In the genomic region with DNA sequence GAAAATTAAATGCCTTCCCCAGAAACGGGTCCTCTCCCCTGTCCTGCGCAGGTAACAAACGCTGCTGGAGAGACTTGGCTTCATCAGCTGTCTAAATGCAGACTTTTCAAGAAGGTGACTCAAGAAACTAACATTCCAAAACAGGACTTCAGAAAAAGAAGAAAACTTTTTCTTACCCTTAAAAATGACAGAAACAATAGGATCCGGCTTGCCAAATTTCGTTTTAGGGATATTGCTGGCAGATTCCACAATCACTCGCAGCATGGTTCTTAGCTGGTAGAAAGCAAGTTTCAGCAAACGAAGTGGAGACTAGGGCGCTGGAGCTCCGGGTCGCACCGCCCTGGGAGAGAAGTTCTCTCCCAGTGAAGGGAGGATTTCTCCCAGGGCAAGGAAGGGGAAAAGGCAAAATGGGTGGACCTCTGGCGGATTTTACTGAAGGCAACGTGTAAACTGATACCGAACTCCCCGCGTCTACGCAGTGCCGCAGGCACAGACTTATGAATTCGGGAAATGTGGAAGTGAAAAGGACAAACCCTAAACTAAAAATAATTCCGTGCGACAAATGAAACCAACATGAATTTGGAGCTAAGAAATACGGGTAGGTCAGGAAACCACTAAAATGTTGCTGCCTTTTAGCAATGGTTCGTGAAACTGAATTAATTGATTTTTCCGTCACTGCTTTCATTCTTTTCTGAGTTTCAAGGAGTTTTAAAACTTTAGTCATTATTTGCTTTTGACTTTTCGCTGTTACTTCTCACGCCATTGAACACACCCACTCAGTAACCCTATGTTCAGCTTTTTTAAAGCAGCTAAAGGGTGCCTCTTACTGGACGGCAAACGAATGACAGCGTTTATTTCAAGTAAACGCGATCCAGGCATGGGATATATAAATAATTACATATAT, we compare ENCODE assay signal across 8 cellular contexts. TPM values are rescaled to one million over a fixed set of nuclear protein-coding genes. Genes with fewer than 3 reads are reported as not detected.
DNase-seq lines count a peak whose midpoint lies in the region; ATAC-seq and TF ChIP-seq lines count a peak whose summit lies in the region.

TSS of gene MYOF (minus strand) at position 404 of the 904 bp plus-strand sequence. CDS start at position 264, 140 bp downstream.

- intact Hi-C loops in stomach (cut with DNase I; ENCODE audit: low total_unique reads) = loop anchor here (2.0 kb wide), 1 partner anchor 105 kb away; no protein-coding TSS in a partner anchor

- no peaks in the 10 kb centered on the region for H3K27me3 ChIP-seq in stomach

- H3K36me3 ChIP-seq in stomach = peaks cover 0 to 4% (median 1%) of the 10 kb centered on the region in 4 donors

- peak in 1 of 4 donors; percentile 5 for TF ChIP-seq POLR2A in stomach (IDR thresholded peaks at IDR 0.05)

- peak within 1 kb of the TSS; percentile 88 to 96 (median 91) for H3K27ac ChIP-seq in stomach

- peak; percentile 68 for DNase-seq in Ammon's horn (ENCODE audit: low spot score)
- peak; percentile 51 for DNase-seq in NCI-H748 (lab: John Stamatoyannopoulos, UW; ENCODE audit: unreplicated experiment)
- peak; percentile 20 for DNase-seq in activated CD8-positive, alpha-beta memory T cell treated with anti-CD3 and anti-CD28 coated beads, Interleukin-2, amount 50 U/mL, for 24 hours (ENCODE audit: extremely low read depth)
- no peak for DNase-seq in epithelial cell of proximal tubule (ENCODE audit: low read depth)
- DNase-seq in midbrain (lab: John Stamatoyannopoulos, UW) = peak; percentile 70
- peak; percentile 54 for DNase-seq in stomach

- 1 to 2% (median 2%) methylated on average over 30 to 31 of the region's 31 CpGs for WGBS in stomach, 5 donors

- H3K4me1 ChIP-seq in stomach = peaks cover 0 to 34% (median 17%) of the 10 kb centered on the region in 4 donors

- ATAC-seq in GM18867 (IDR thresholded peaks at IDR 0.05; ENCODE audit: unreplicated experiment) (peak; percentile 74), HG03342 (IDR thresholded peaks at IDR 0.05; ENCODE audit: unreplicated experiment) (peak; percentile 78)

- TF ChIP-seq CTCF in epithelial cell of proximal tubule (conservative IDR thresholded peaks at IDR 0.05; ENCODE audit: low read depth, low read length) = peak; percentile 63
- TF ChIP-seq CTCF in stomach (IDR thresholded peaks at IDR 0.05) = peak in 5 of 7 experiments; percentile 43 to 62 (median 52)

- no peak for TF ChIP-seq EP300 in stomach (IDR thresholded peaks at IDR 0.05)

- H3K4me3 ChIP-seq in epithelial cell of proximal tubule (ENCODE audit: low read depth, low read length) (peak within 1 kb of the TSS; percentile 79), stomach (peak within 1 kb of the TSS; percentile 46 to 60 (median 54))

- no peaks in the 10 kb centered on the region for H3K9me3 ChIP-seq in stomach

RNA-seq across cellular contexts. Expression of gene MYOF, which starts in this region (rescaled TPM):
- 185 and 208 TPM in 2 replicates for total RNA-seq in epithelial cell of proximal tubule
- 100 to 1,000 TPM in 1 of 5 donors, 10 to 100 TPM in 4; 29.5 to 111 (median 72.7) TPM for total RNA-seq in stomach
- polyA plus RNA-seq in stomach = 10 to 100 TPM in 2 of 3 donors, 1 to 10 TPM in 1; 5.0 to 24.2 (median 13.7) TPM
